ENCODE assay signal across 18 cellular contexts in genomic region chr18:23067236-23067635, GRCh38.
A peak's percentile ranks its signal among the peaks of the same experiment; 100 is the strongest.
DNase-seq lines count a peak whose midpoint lies in the region; ATAC-seq, FAIRE-seq and TF ChIP-seq lines count a peak whose summit lies in the region.
"Had no signal": no experiment of that assay in that cellular context is flagged by ENCODE, and none has a peak within 500 bp of the region (broad histone marks: within the 10 kb centered on the region; RNA-seq: fewer than 3 reads in every experiment).

No MANE protein-coding gene starts in this region.

- no peak overlapping the region for H3K4me2 ChIP-seq in GM23248 (ENCODE audit: unreplicated experiment)

- intact Hi-C loops in sciatic nerve (cut with DNase I) = no loop called here

- DNase-seq in AG10803 (ENCODE audit: low read depth) (peak; percentile 47), GM23248 (peak; percentile 18), RCC 7860 (ENCODE audit: low spot score) (peak; percentile 37), fibroblast of the conjunctiva (ENCODE audit: low read depth) (peak; percentile 9), NCI-H1436 treated with DMSO at 0.1 percent for 48 hours (lab: John Stamatoyannopoulos, UW) (no peak), sciatic nerve (ENCODE audit: low spot score) (no peak)
- DNase-seq in activated naive CD4-positive, alpha-beta T cell treated with Interleukin-2 at 50 U/mL for 16 hours = no peak
- DNase-seq: activated gamma-delta T cell, endodermal cell, GF-D8, left lung, NCI-H1105, NCI-H446 had no signal

- H3K9ac ChIP-seq in GM23248 = no peak overlapping the region

- no peaks in the 10 kb centered on the region for H3F3A ChIP-seq in GM23248 (ENCODE audit: insufficient read depth)

- H3K4me3 ChIP-seq in AG10803 (ENCODE audit: low read length) = no peak overlapping the region
- no peak overlapping the region for H3K4me3 ChIP-seq in GM23248
- H3K4me3 ChIP-seq: left lung, vagina had no signal

- H3K36me3 ChIP-seq in GM23248 (ENCODE audit: low read depth) = no peaks in the 10 kb centered on the region
- H3K36me3 ChIP-seq: left lung, vagina had no signal

- no peaks in the 10 kb centered on the region for H3K9me2 ChIP-seq in GM23248 (ENCODE audit: insufficient read depth)

- in situ Hi-C loops in GM23248 (cut with MboI) = no loop called here

- no peak for TF ChIP-seq CTCF in AG10803 (conservative IDR thresholded peaks at IDR 0.05; ENCODE audit: low read length)

- H3K27ac ChIP-seq in GM23248 = no peak overlapping the region
- H3K27ac ChIP-seq: left lung, vagina had no signal

- H3K79me2 ChIP-seq in GM23248 (ENCODE audit: insufficient read depth) = no peaks in the 10 kb centered on the region

- ATAC-seq in HG02642 (IDR thresholded peaks at IDR 0.05; ENCODE audit: poor library complexity, unreplicated experiment) = no peak
- ATAC-seq in sciatic nerve = no peak
- ATAC-seq: HCT116; left lung; naive thymus-derived CD8-positive, alpha-beta T cell had no signal

- H4K20me1 ChIP-seq in GM23248 (ENCODE audit: insufficient read depth) = no peaks in the 10 kb centered on the region

- no peaks in the 10 kb centered on the region for H3K4me1 ChIP-seq in GM23248 (ENCODE audit: insufficient read depth)
- H3K4me1 ChIP-seq: vagina had no signal

- H2AFZ ChIP-seq in GM23248 = no peak overlapping the region

- no peak for FAIRE-seq in RCC 7860 (lab: Jason Lieb, UNC)
- FAIRE-seq: bronchial epithelial cell had no signal

- H3K27me3 ChIP-seq in GM23248 (replicated peaks; ENCODE audit: insufficient read depth) = no peaks in the 10 kb centered on the region
- H3K27me3 ChIP-seq: left lung, vagina had no signal

- WGBS in GM23248 (ENCODE audit: low coverage in 1 of 2, low lambda C conversion rate in 2 of 2, missing lambda C conversion rate in 2 of 2), 2 experiments = 65 to 66% methylated on average over 4 of the region's 4 CpGs

- no peaks in the 10 kb centered on the region for H3K9me3 ChIP-seq in GM23248 (ENCODE audit: low read depth)
- H3K9me3 ChIP-seq: vagina had no signal

Comparison
In these comparisons a context has a peak if more than half of its experiments do, and no peak if none do; other contexts are left out.
1. DNase-seq: peak in AG10803 (single experiment), GM23248 (single experiment), RCC 7860 (single experiment) and fibroblast of the conjunctiva (single experiment); none in NCI-H1436 treated with DMSO at 0.1 percent for 48 hours (single experiment), activated naive CD4-positive, alpha-beta T cell treated with Interleukin-2 at 50 U/mL for 16 hours (single experiment) and sciatic nerve (single experiment).